ENCODE assay signal across 8 cellular contexts in the genomic region with DNA sequence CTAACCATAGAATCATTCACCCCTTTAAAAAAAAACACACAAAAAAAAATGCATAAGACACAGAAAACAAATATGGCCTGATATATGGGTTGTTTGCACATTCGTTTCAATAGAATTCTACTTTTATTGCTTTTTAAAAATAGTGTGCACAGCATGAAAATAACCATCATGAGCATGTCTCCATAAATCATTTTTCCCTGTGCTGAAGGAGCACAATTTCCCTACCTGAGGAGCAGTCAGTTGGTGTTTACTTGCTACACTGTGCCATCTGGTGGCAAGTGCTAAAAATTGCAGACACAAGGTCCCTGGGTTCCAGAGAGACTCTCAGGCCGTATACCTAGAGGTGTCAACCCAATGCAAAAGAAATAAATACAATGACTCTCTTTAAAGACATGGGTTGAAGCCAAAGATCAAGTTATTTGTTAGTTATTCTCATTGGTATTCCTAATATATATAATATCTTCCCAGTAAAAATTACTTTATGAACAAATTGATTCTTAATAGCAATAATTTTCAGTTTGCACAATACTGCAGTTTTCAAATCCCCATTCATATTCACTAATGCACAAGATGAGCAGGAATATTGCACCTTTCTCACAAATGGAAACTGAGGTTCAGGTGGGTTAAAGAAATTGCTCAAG.
A peak's percentile ranks its signal among the peaks of the same experiment; 100 is the strongest.
DNase-seq lines count a peak whose midpoint lies in the region; ATAC-seq and TF ChIP-seq lines count a peak whose summit lies in the region.

No MANE protein-coding gene starts in this region.

- no peak overlapping the region for H3K4me3 Mint-ChIP-seq in activated T-cell treated with anti-CD3 and anti-CD28 coated beads, Interleukin-2, amount 50 U/mL, for 72 hours
- H3K4me3 Mint-ChIP-seq in activated T-cell treated with anti-CD3 and anti-CD28 coated beads, Interleukin-2, amount 50 U/mL, for 24 hours: no peak overlapping the region

- H3K27me3 Mint-ChIP-seq in activated T-cell treated with anti-CD3 and anti-CD28 coated beads, Interleukin-2, amount 50 U/mL, for 72 hours (ENCODE audit: low read depth): no peaks in the 10 kb centered on the region
- H3K27me3 Mint-ChIP-seq in activated T-cell treated with anti-CD3 and anti-CD28 coated beads, Interleukin-2, amount 50 U/mL, for 24 hours: no peaks in the 10 kb centered on the region

- TF ChIP-seq EP300 in sigmoid colon (IDR thresholded peaks at IDR 0.05): no peak

- H3K27ac ChIP-seq in RWPE1 (no peak overlapping the region), prostate gland (no peak overlapping the region), sigmoid colon (no peak overlapping the region)

- no peak for ATAC-seq in activated T-cell treated with anti-CD3 and anti-CD28 coated beads, Interleukin-2, amount 50 U/mL, for 72 hours (replicated peaks in 1 of 2)
- ATAC-seq in GM21367 (IDR thresholded peaks at IDR 0.05; ENCODE audit: unreplicated experiment): peak; percentile 83
- ATAC-seq in esophagus mucosa: peak; percentile 66

- CTCF ChIA-PET in RWPE1 (lab: Yijun Ruan, JAX): interaction anchor here (0.6 to 0.8 kb wide), 4 partner anchors 11 to 534 kb away, joined by 3 to 4 read pairs (median 3); no protein-coding TSS in a partner anchor

- H3K4me1 ChIP-seq in prostate gland (replicated peaks) (no peaks in the 10 kb centered on the region), sigmoid colon (no peaks in the 10 kb centered on the region)

- WGBS in prostate gland: 50% methylated on average over 2 of the region's 2 CpGs
- WGBS in sigmoid colon, 2 donors: 34 to 45% methylated on average over 2 of the region's 2 CpGs

- no peaks in the 10 kb centered on the region for H3K36me3 Mint-ChIP-seq in activated T-cell treated with anti-CD3 and anti-CD28 coated beads, Interleukin-2, amount 50 U/mL, for 72 hours (ENCODE audit: insufficient read depth in 2 of 2)
- H3K36me3 Mint-ChIP-seq in activated T-cell treated with anti-CD3 and anti-CD28 coated beads, Interleukin-2, amount 50 U/mL, for 24 hours (ENCODE audit: low read depth): no peaks in the 10 kb centered on the region

- intact Hi-C loops in prostate gland (cut with DNase I) (no loop called here), sigmoid colon (cut with DNase I) (no loop called here)

- H3K27ac Mint-ChIP-seq in activated T-cell treated with anti-CD3 and anti-CD28 coated beads, Interleukin-2, amount 50 U/mL, for 72 hours: no peak overlapping the region
- H3K27ac Mint-ChIP-seq in activated T-cell treated with anti-CD3 and anti-CD28 coated beads, Interleukin-2, amount 50 U/mL, for 24 hours: no peak overlapping the region

- TF ChIP-seq CTCF in RWPE1 (conservative IDR thresholded peaks at IDR 0.05; ENCODE audit: low read depth) (peak; percentile 67), prostate gland (IDR thresholded peaks at IDR 0.05) (peak in 3 of 4 experiments; percentile 29 to 56 (median 54)), sigmoid colon (IDR thresholded peaks at IDR 0.05) (peak in 2 of 4 experiments; percentile 32 to 47)

- no peaks in the 10 kb centered on the region for H3K9me3 Mint-ChIP-seq in activated T-cell treated with anti-CD3 and anti-CD28 coated beads, Interleukin-2, amount 50 U/mL, for 72 hours
- H3K9me3 Mint-ChIP-seq in activated T-cell treated with anti-CD3 and anti-CD28 coated beads, Interleukin-2, amount 50 U/mL, for 24 hours: no peaks in the 10 kb centered on the region

- H3K27me3 ChIP-seq in prostate gland (replicated peaks; ENCODE audit: insufficient read depth) (no peaks in the 10 kb centered on the region), sigmoid colon (no peaks in the 10 kb centered on the region)

- H3K9me3 ChIP-seq in prostate gland (no peaks in the 10 kb centered on the region), sigmoid colon (no peaks in the 10 kb centered on the region)

- H3K36me3 ChIP-seq in prostate gland: no peaks in the 10 kb centered on the region
- no peaks in the 10 kb centered on the region for H3K36me3 ChIP-seq in sigmoid colon

- no peak for TF ChIP-seq POLR2A in prostate gland (IDR thresholded peaks at IDR 0.05)
- TF ChIP-seq POLR2A in sigmoid colon (IDR thresholded peaks at IDR 0.05): no peak

- DNase-seq in activated T-cell treated with anti-CD3 and anti-CD28 coated beads, Interleukin-2, amount 50 U/mL, for 72 hours: peak; percentile 2 to 11
- no peak for DNase-seq in activated T-cell treated with anti-CD3 and anti-CD28 coated beads, Interleukin-2, amount 50 U/mL, for 24 hours
- DNase-seq in HK-2 (ENCODE audit: unreplicated experiment): peak; percentile 46
- peak; percentile 30 for DNase-seq in RWPE1 (ENCODE audit: low spot score)
- peak; percentile 5 for DNase-seq in prostate gland (ENCODE audit: low spot score)
- DNase-seq in sigmoid colon: no peak

- no peak overlapping the region for H3K4me3 ChIP-seq in prostate gland
- no peak overlapping the region for H3K4me3 ChIP-seq in sigmoid colon

- H3K4me1 Mint-ChIP-seq in activated T-cell treated with anti-CD3 and anti-CD28 coated beads, Interleukin-2, amount 50 U/mL, for 72 hours (ENCODE audit: low read depth): no peaks in the 10 kb centered on the region
- H3K4me1 Mint-ChIP-seq in activated T-cell treated with anti-CD3 and anti-CD28 coated beads, Interleukin-2, amount 50 U/mL, for 24 hours (ENCODE audit: low read depth): no peaks in the 10 kb centered on the region

- POLR2A ChIA-PET in RWPE1 (lab: Yijun Ruan, JAX; ENCODE audit: low non-redundant PET): no interaction called here

Comparison
In these comparisons a context has a peak if more than half of its experiments do, and no peak if none do; other contexts are left out.
1. DNase-seq: peak in activated T-cell treated with anti-CD3 and anti-CD28 coated beads, Interleukin-2, amount 50 U/mL, for 72 hours (2 of 2), HK-2 (single experiment), RWPE1 (single experiment) and prostate gland (single experiment); none in activated T-cell treated with anti-CD3 and anti-CD28 coated beads, Interleukin-2, amount 50 U/mL, for 24 hours (single experiment) and sigmoid colon (single experiment).
2. ATAC-seq: peak in GM21367 (single experiment) and esophagus mucosa (single experiment); none in activated T-cell treated with anti-CD3 and anti-CD28 coated beads, Interleukin-2, amount 50 U/mL, for 72 hours (0 of 2).